ENCODE assay signal across 9 cellular contexts in the genomic region with DNA sequence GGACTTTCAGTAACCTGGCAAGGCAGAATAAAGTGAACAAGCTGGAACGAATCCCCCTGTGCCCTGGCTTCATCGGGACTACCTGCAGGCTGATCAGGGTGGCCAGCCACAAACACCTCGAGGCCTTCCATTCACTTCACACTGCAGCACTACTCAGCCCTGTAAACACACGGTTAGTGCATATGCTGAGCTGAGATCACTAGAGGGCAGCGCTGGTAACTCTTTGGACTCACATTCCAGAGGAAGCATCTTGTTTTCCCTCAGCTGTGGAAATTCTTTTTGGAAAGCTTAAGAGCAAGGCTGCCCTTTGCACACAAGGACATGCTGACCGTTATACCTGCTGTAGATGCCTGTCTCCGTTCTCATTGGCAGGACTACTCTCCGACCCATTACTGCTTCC. TPM values are rescaled to one million over a fixed set of nuclear protein-coding genes. Genes with fewer than 3 reads are reported as not detected.
DNase-seq lines count a peak whose midpoint lies in the region; ATAC-seq and TF ChIP-seq lines count a peak whose summit lies in the region.
"Had no signal": no experiment of that assay in that cellular context is flagged by ENCODE, and none has a peak within 500 bp of the region (broad histone marks: within the 10 kb centered on the region; RNA-seq: fewer than 3 reads in every experiment).

No MANE protein-coding gene starts in this region.

- H2AFZ ChIP-seq in IMR-90 (replicated peaks; ENCODE audit: low read length, poor library complexity) = peak overlapping the region; percentile 28

- peaks cover 49 to 71% of the 10 kb centered on the region in 2 donors for H3K36me3 Mint-ChIP-seq in stimulated activated naive B cell treated with anti-CD40 and anti-IgM and Interleukin-4, amounts not matched to agents 10 μg/mL and 1 μg/mL and 100 μg/mL, for 72 hours

- no peaks in the 10 kb centered on the region for H3K27me3 ChIP-seq in DOHH2 (ENCODE audit: control insufficient read depth, low read length)
- H3K27me3 ChIP-seq in IMR-90 (ENCODE audit: control insufficient read depth, insufficient read depth, low read length) = no peaks in the 10 kb centered on the region
- H3K27me3 ChIP-seq: neutrophil had no signal

- TF ChIP-seq RAD21 in IMR-90 (IDR thresholded peaks at IDR 0.05; ENCODE audit: low read length) = peak; percentile 42

- H4K8ac ChIP-seq in IMR-90 (ENCODE audit: low read depth in 2 of 2, low read length in 2 of 2) = no peak overlapping the region

- DNase-seq in IMR-90 (peak; percentile 70), SHP77 treated with DMSO at 0.1 percent for 48 hours (lab: John Stamatoyannopoulos, UW) (peak; percentile 5), fibroblast of the conjunctiva (ENCODE audit: low read depth) (peak; percentile 21), GOT3 (lab: John Stamatoyannopoulos, UW) (no peak), ecto neural progenitor cell (ENCODE audit: low spot score) (no peak)
- DNase-seq in stimulated activated naive B cell treated with anti-CD40 and anti-IgM and Interleukin-4, amounts not matched to agents 10 μg/mL and 1 μg/mL and 100 μg/mL, for 72 hours = no peak
- DNase-seq in activated CD4-positive, CD25-positive, alpha-beta regulatory T cell (lab: John Stamatoyannopoulos, UW) = no peak

- peak; percentile 71 for TF ChIP-seq CTCF in DOHH2 (IDR thresholded peaks at IDR 0.05; ENCODE audit: low read depth, low read length, poor library complexity, severe bottlenecking)
- peak; percentile 59 for TF ChIP-seq CTCF in IMR-90 (conservative IDR thresholded peaks at IDR 0.05; ENCODE audit: low read depth, low read length)

- H2AK5ac ChIP-seq in IMR-90 (ENCODE audit: low read depth, low read length) = no peak overlapping the region

- H3K4me3 ChIP-seq in DOHH2 (ENCODE audit: low read length) (no peak overlapping the region), IMR-90 (ENCODE audit: insufficient read depth, low read depth, low read length) (no peak overlapping the region)

- CTCF ChIA-PET in IMR-90 (lab: Yijun Ruan, JAX) = interaction anchor here (0.6 to 1.3 kb wide), 8 partner anchors 9 to 607 kb away, joined by 3 to 5 read pairs (median 4); no protein-coding TSS in a partner anchor

- H3F3A ChIP-seq in DOHH2 (ENCODE audit: control insufficient read depth, insufficient read depth) = no peaks in the 10 kb centered on the region

- no peak overlapping the region for H4K5ac ChIP-seq in IMR-90 (ENCODE audit: low read depth, low read length)

- dilution Hi-C loops in IMR-90 (cut with HindIII; ENCODE audit: low sequenced_read_pairs, unreplicated experiment) = no loop called here

- H3K27me3 Mint-ChIP-seq in stimulated activated naive B cell treated with anti-CD40 and anti-IgM and Interleukin-4, amounts not matched to agents 10 μg/mL and 1 μg/mL and 100 μg/mL, for 72 hours = no peaks in the 10 kb centered on the region

- peak overlapping the region; percentile 75 for H3K27ac Mint-ChIP-seq in stimulated activated naive B cell treated with anti-CD40 and anti-IgM and Interleukin-4, amounts not matched to agents 10 μg/mL and 1 μg/mL and 100 μg/mL, for 72 hours

- no peak overlapping the region for H3K14ac ChIP-seq in IMR-90 (replicated peaks; ENCODE audit: low read depth, low read length)

- peak overlapping the region; percentile 3 for H2AK9ac ChIP-seq in IMR-90 (replicated peaks; ENCODE audit: low read depth, low read length, poor library complexity)

- intact Hi-C loops in IMR-90 (cut with micrococcal nuclease) = loop anchor here (1.0 to 5.0 kb wide), 2 partner anchors 206 to 1516 kb away; no protein-coding TSS in a partner anchor

- H3K23ac ChIP-seq in IMR-90 (ENCODE audit: low read depth, low read length) = no peak overlapping the region

- no peak overlapping the region for H3K4ac ChIP-seq in IMR-90 (ENCODE audit: low read depth, low read length)

- H3K79me2 ChIP-seq in DOHH2 (ENCODE audit: control insufficient read depth, low read length) = no peaks in the 10 kb centered on the region

- H3K4me1 ChIP-seq in DOHH2 (ENCODE audit: control insufficient read depth, low read length) (no peaks in the 10 kb centered on the region), IMR-90 (ENCODE audit: control insufficient read depth, insufficient read depth, low read length) (no peaks in the 10 kb centered on the region)

- H3K9me3 ChIP-seq in DOHH2 (ENCODE audit: control insufficient read depth, insufficient read depth, low read length) (no peaks in the 10 kb centered on the region), IMR-90 (ENCODE audit: control insufficient read depth, insufficient read depth, low read length) (no peaks in the 10 kb centered on the region)
- H3K9me3 ChIP-seq: neutrophil had no signal

- H3K9ac ChIP-seq in IMR-90 (ENCODE audit: low read depth, low read length) = no peak overlapping the region

- no peak for TF ChIP-seq POLR2A in IMR-90 (IDR thresholded peaks at IDR 0.05; ENCODE audit: low read depth, low read length)

- peaks cover 7% of the 10 kb centered on the region for H3K9me1 ChIP-seq in IMR-90 (ENCODE audit: insufficient read depth, low read length)

- H3K56ac ChIP-seq in IMR-90 (ENCODE audit: extremely low read depth, insufficient read depth, low read length) = no peak overlapping the region

- H4K91ac ChIP-seq in IMR-90 (ENCODE audit: insufficient read depth, low read depth, low read length) = no peak overlapping the region

- H3K4me2 ChIP-seq in DOHH2 (ENCODE audit: low read length) (no peak overlapping the region), IMR-90 (ENCODE audit: low read depth, low read length) (no peak overlapping the region)

- H3K18ac ChIP-seq in IMR-90 (ENCODE audit: low read depth, low read length) = no peak overlapping the region

- H3K79me1 ChIP-seq in IMR-90 (ENCODE audit: low read depth in 1 of 2, low read length in 2 of 2) = no peaks in the 10 kb centered on the region

- no peak overlapping the region for H2BK15ac ChIP-seq in IMR-90 (ENCODE audit: low read depth, low read length)

- in situ Hi-C loops in IMR-90 (cut with MboI; ENCODE audit: low sequenced_read_pairs) = no loop called here

- H4K20me1 ChIP-seq in DOHH2 (ENCODE audit: control insufficient read depth, insufficient read depth, low read depth, low read length) (no peaks in the 10 kb centered on the region), IMR-90 (ENCODE audit: insufficient read depth, low read length) (no peaks in the 10 kb centered on the region)

- no peak overlapping the region for H2BK5ac ChIP-seq in IMR-90 (ENCODE audit: low read depth, low read length, poor library complexity, severe bottlenecking)

- no peak overlapping the region; the same call in 1 of the 2 replicates for H2BK20ac ChIP-seq in IMR-90 (ENCODE audit: low read depth, low read length)

- BruUV-seq in IMR-90 (replicated peaks; lab: Mats Ljungman, UMichigan) = no TSS peak

- H3K4me1 Mint-ChIP-seq in stimulated activated naive B cell treated with anti-CD40 and anti-IgM and Interleukin-4, amounts not matched to agents 10 μg/mL and 1 μg/mL and 100 μg/mL, for 72 hours = peaks cover 0 to 3% of the 10 kb centered on the region in 2 donors

- no peaks in the 10 kb centered on the region for H3K9me2 ChIP-seq in DOHH2 (replicated peaks; ENCODE audit: control insufficient read depth, low read length)

- WGBS in IMR-90 (ENCODE audit: extremely low coverage in 2 of 2, insufficient read length in 1 of 2), 2 experiments = 50% methylated on average over 7 of the region's 8 CpGs; no CpG with 5 or more reads in 1 of the 2 experiments

- no peak overlapping the region for H2BK120ac ChIP-seq in IMR-90 (ENCODE audit: low read depth, low read length)

- H3K36me3 ChIP-seq in DOHH2 (ENCODE audit: control insufficient read depth, low read length) = peaks cover 91% of the 10 kb centered on the region
- peaks cover 47% of the 10 kb centered on the region for H3K36me3 ChIP-seq in IMR-90 (ENCODE audit: control insufficient read depth, insufficient read depth, low read length)

- no peaks in the 10 kb centered on the region for H3K9me3 Mint-ChIP-seq in stimulated activated naive B cell treated with anti-CD40 and anti-IgM and Interleukin-4, amounts not matched to agents 10 μg/mL and 1 μg/mL and 100 μg/mL, for 72 hours

- POLR2A ChIA-PET in IMR-90 (lab: Charles Lee; ENCODE audit: unreplicated experiment) = no interaction called here

- H3K27ac ChIP-seq in DOHH2 (ENCODE audit: low read depth, low read length) (no peak overlapping the region), IMR-90 (ENCODE audit: insufficient read depth, low read length) (no peak overlapping the region)
- H3K27ac ChIP-seq: neutrophil had no signal

- H3K4me3 Mint-ChIP-seq in stimulated activated naive B cell treated with anti-CD40 and anti-IgM and Interleukin-4, amounts not matched to agents 10 μg/mL and 1 μg/mL and 100 μg/mL, for 72 hours = no peak overlapping the region

- peak; percentile 100 for ATAC-seq in IMR-90 (ENCODE audit: low read depth)
- no peak for ATAC-seq in stimulated activated naive B cell treated with anti-CD40 and anti-IgM and Interleukin-4, amounts not matched to agents 10 μg/mL and 1 μg/mL and 100 μg/mL, for 72 hours (replicated peaks)

TF ChIP-seq in IMR-90, 13 proteins besides CTCF, POLR2A, EP300 and RAD21:
- TF ChIP-seq MXI1 (IDR thresholded peaks at IDR 0.05; ENCODE audit: borderline replicate concordance, low read depth, low read length) (no peak), NFE2L2 (IDR thresholded peaks at IDR 0.05; ENCODE audit: low read depth, low read length) (no peak), CHD1 (IDR thresholded peaks at IDR 0.05; ENCODE audit: low read depth, low read length) (no peak), SMC3 (IDR thresholded peaks at IDR 0.05; ENCODE audit: low read depth, low read length) (peak; percentile 26), BHLHE40 (IDR thresholded peaks at IDR 0.05; ENCODE audit: low read depth, low read length) (no peak), CEBPB (IDR thresholded peaks at IDR 0.05; ENCODE audit: low read depth, low read length) (no peak), USF2 (IDR thresholded peaks at IDR 0.05; ENCODE audit: low read depth, low read length) (no peak)

RNA-seq across cellular contexts. Expression of gene PCSK9, which starts 32.1 kb away (rescaled TPM):
- under 0.01 TPM in 2 replicates for total RNA-seq in IMR-90 (2012; rRNA removed)
- 0.14 and 0.17 TPM in 2 replicates for polyA plus RNA-seq in IMR-90 (2012; rRNA removed)
- 0.12 and 0.35 TPM in 2 replicates for polyA plus RNA-seq in IMR-90 (2012; cell fraction: cytosol; rRNA removed)
- 0.16 and 0.36 TPM in 2 replicates for polyA plus RNA-seq in IMR-90 (2012; cell fraction: nucleus; rRNA removed; ENCODE audit: low replicate concordance)

Comparison
In these comparisons a context has a peak if more than half of its experiments do, and no peak if none do; other contexts are left out.
1. DNase-seq: peak in IMR-90 (single experiment), SHP77 treated with DMSO at 0.1 percent for 48 hours (single experiment) and fibroblast of the conjunctiva (single experiment); none in stimulated activated naive B cell treated with anti-CD40 and anti-IgM and Interleukin-4, amounts not matched to agents 10 μg/mL and 1 μg/mL and 100 μg/mL, for 72 hours (single experiment), GOT3 (single experiment), ecto neural progenitor cell (single experiment) and activated CD4-positive, CD25-positive, alpha-beta regulatory T cell (0 of 4).